Comparison of ENCODE assay signal across 11 cellular contexts in the genomic region with DNA sequence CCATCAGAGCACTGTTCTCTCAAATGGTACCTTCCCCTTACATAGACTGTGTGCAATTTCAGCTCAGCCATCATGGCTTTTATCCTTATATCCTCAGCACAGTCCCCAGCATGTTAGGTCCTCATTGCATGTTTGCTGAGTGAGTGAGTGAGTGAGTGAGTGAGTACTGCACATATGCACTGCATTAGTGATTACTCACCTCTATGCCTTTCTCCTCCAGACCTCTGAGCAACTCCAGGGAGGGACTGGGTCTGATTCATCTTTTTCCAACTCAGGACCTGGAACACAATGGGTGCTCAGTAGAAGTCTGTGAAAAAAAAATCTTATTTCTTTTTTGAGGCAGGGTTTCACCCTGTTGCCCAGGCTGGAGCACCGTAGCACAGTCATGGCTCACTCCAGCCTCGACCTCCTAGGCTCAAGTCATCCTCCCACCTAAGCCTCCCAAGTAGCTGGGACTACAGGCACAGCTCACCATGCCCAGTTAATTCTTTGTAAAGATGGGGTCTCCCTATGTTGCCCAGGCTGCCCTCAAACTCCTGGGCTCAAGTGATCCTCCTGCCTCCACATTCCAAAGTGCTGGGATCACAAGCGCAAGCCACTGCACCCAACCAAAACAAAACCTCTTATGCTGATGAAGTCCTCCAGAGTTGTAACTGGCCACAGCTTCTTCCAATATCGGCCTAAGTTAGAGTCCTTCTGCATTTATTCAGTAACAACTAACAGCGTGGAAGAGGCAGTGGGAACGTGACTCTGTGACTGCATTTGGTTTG. TPM values are rescaled to one million over a fixed set of nuclear protein-coding genes. Genes with fewer than 3 reads are reported as not detected.
A peak's percentile ranks its signal among the peaks of the same experiment; 100 is the strongest.
DNase-seq lines count a peak whose midpoint lies in the region; ATAC-seq, FAIRE-seq and TF ChIP-seq lines count a peak whose summit lies in the region.
"Had no signal": no experiment of that assay in that cellular context is flagged by ENCODE, and none has a peak within 500 bp of the region (broad histone marks: within the 10 kb centered on the region; RNA-seq: fewer than 3 reads in every experiment).

No MANE protein-coding gene starts in this region.

- no peak overlapping the region for H2BK12ac ChIP-seq in H1 (ENCODE audit: low read depth, low read length)
- no peak overlapping the region for H2BK12ac ChIP-seq in trophoblast cell (ENCODE audit: low read length)

- no TSS peak for BruUV-seq in PC-3 (replicated peaks; lab: Mats Ljungman, UMichigan)

- H3K56ac ChIP-seq in H1 (replicated peaks; ENCODE audit: insufficient read length, low read depth, low read length): no peak overlapping the region

- peak overlapping the region; percentile 78 for H2AK5ac ChIP-seq in H1 (ENCODE audit: low read depth, low read length)
- H2AK5ac ChIP-seq in trophoblast cell (ENCODE audit: low read length): no peak overlapping the region

- H3K4me3 ChIP-seq in PC-3 (ENCODE audit: low read length) (no peak overlapping the region), H1 (ENCODE audit: extremely low read depth in 1 of 4, insufficient read depth in 2 of 4, low read depth in 3 of 4, low read length in 4 of 4) (no peak overlapping the region), trophoblast cell (ENCODE audit: low read depth, low read length) (no peak overlapping the region)
- H3K4me3 ChIP-seq in effector memory CD4-positive, alpha-beta T cell (ENCODE audit: insufficient read depth, low read depth, low read length, poor library complexity, severe bottlenecking): no peak overlapping the region
- H3K4me3 ChIP-seq: vagina had no signal

- H2AFZ ChIP-seq in PC-3 (ENCODE audit: low read length) (peak overlapping the region; percentile 41; the same call in 1 of the 2 replicates), H1 (ENCODE audit: low read length) (no peak overlapping the region), trophoblast cell (ENCODE audit: insufficient read depth, low read length, poor library complexity) (no peak overlapping the region)

- H3K4me2 ChIP-seq in PC-3 (ENCODE audit: low read length) (peak overlapping the region; percentile 42), H1 (ENCODE audit: insufficient read depth in 1 of 2, low read depth in 2 of 2, low read length in 2 of 2) (no peak overlapping the region), trophoblast cell (ENCODE audit: low read length) (no peak overlapping the region)

- no peak for TF ChIP-seq RAD21 in H1 (IDR thresholded peaks at IDR 0.05 in 1 of 2, conservative IDR thresholded peaks at IDR 0.05 in 1 of 2; ENCODE audit: low read depth in 2 of 2, low read length in 2 of 2)

- no peak overlapping the region for H3K14ac ChIP-seq in H1 (ENCODE audit: insufficient read length)
- no peak overlapping the region for H3K14ac ChIP-seq in trophoblast cell (ENCODE audit: low read length)

- no peaks in the 10 kb centered on the region for H3K36me3 ChIP-seq in PC-3 (ENCODE audit: low read depth, low read length)
- no peaks in the 10 kb centered on the region for H3K36me3 ChIP-seq in H1 (ENCODE audit: control insufficient read depth in 2 of 4, insufficient read depth in 4 of 4, low read length in 3 of 4)
- no peaks in the 10 kb centered on the region for H3K36me3 ChIP-seq in trophoblast cell (ENCODE audit: control insufficient read depth in 1 of 2, insufficient read depth in 2 of 2, low read length in 2 of 2)
- H3K36me3 ChIP-seq in effector memory CD4-positive, alpha-beta T cell (ENCODE audit: control insufficient read depth, insufficient read depth, low read length): no peaks in the 10 kb centered on the region
- H3K36me3 ChIP-seq: vagina had no signal

- H3K18ac ChIP-seq in H1 (ENCODE audit: extremely low read depth, low read length): no peak overlapping the region
- no peak overlapping the region for H3K18ac ChIP-seq in trophoblast cell (ENCODE audit: low read length)

- no peaks in the 10 kb centered on the region for H3K9me2 ChIP-seq in PC-3 (replicated peaks; ENCODE audit: low read length)

- no peak overlapping the region for H2BK20ac ChIP-seq in H1 (ENCODE audit: low read length)

- TF ChIP-seq EP300 in H1 (IDR thresholded peaks at IDR 0.05; ENCODE audit: borderline replicate concordance in 1 of 2, low read depth in 2 of 2, low read length in 2 of 2): no peak

- no peak for TF ChIP-seq CTCF in PC-3 (conservative IDR thresholded peaks at IDR 0.05; ENCODE audit: low read depth, low read length)
- no peak for TF ChIP-seq CTCF in H1 (IDR thresholded peaks at IDR 0.05; ENCODE audit: control extremely low read depth in 1 of 3, insufficient read depth in 1 of 3, low read depth in 1 of 3, low read length in 3 of 3)

- H3K23ac ChIP-seq in H1 (ENCODE audit: insufficient read length) (no peak overlapping the region), trophoblast cell (ENCODE audit: low read length) (no peak overlapping the region)

- peak; percentile 99 for ATAC-seq in PC-3
- ATAC-seq in GM21526 (IDR thresholded peaks at IDR 0.05; ENCODE audit: low FRiP score, unreplicated experiment): no peak

- POLR2A ChIA-PET in PC-3 (lab: Charles Lee; ENCODE audit: unreplicated experiment): no interaction called here
- POLR2A ChIA-PET in H1 (lab: Charles Lee; ENCODE audit: partially characterized antibody): interaction anchor here (0.5 to 2.2 kb wide), 4 partner anchors 11 to 69 kb away, joined by 3 to 23 read pairs (median 4); partner anchors contain the start of gene RNU5D-1

- H4K8ac ChIP-seq in H1 (ENCODE audit: extremely low read depth, insufficient read depth, low read length) (no peak overlapping the region), trophoblast cell (ENCODE audit: low read depth, low read length) (no peak overlapping the region)

- H4K91ac ChIP-seq in H1 (replicated peaks; ENCODE audit: insufficient read length, low read length) (no peak overlapping the region), trophoblast cell (ENCODE audit: low read depth, low read length) (no peak overlapping the region)

- H3K23me2 ChIP-seq in H1 (ENCODE audit: low read depth, low read length): no peaks in the 10 kb centered on the region; the same call in 1 of the 2 replicates

- peaks cover 4% of the 10 kb centered on the region for H3F3A ChIP-seq in PC-3 (ENCODE audit: low read length, unreplicated experiment)

- H3K79me1 ChIP-seq in H1 (ENCODE audit: low read depth, low read length): no peaks in the 10 kb centered on the region
- H3K79me1 ChIP-seq in trophoblast cell (ENCODE audit: low read length): no peaks in the 10 kb centered on the region

- intact Hi-C loops in PC-3 (cut with micrococcal nuclease): loop anchor here (5.0 kb wide), 1 partner anchor 35 kb away; the partner anchor contains the start of genes ARMH1 and TMEM53

- FAIRE-seq in H1 (lab: Jason Lieb, UNC): no peak

- WGBS in H1 (ENCODE audit: extremely low coverage in 1 of 2, insufficient coverage in 1 of 2, insufficient read length in 1 of 2, insufficient replicate concordance in 2 of 2, low coverage in 1 of 2, low lambda C conversion rate in 2 of 2, missing lambda C conversion rate in 1 of 2), 2 experiments: 94% methylated on average over 6 of the region's 6 CpGs; no CpG with 5 or more reads in 1 of the 2 experiments
- WGBS in trophoblast cell (ENCODE audit: extremely low coverage, insufficient coverage, insufficient read length): no CpG with 5 or more reads among the region's 6 CpGs

- H2BK120ac ChIP-seq in H1 (replicated peaks; ENCODE audit: low read depth, low read length) (no peak overlapping the region), trophoblast cell (ENCODE audit: insufficient read depth, low read length, poor library complexity) (no peak overlapping the region)

- H4K20me1 ChIP-seq in PC-3 (ENCODE audit: low read length) (no peaks in the 10 kb centered on the region), H1 (replicated peaks in 1 of 2; ENCODE audit: control insufficient read depth in 1 of 2, insufficient read depth in 2 of 2, low read length in 2 of 2) (no peaks in the 10 kb centered on the region)

- no peak overlapping the region for H4K12ac ChIP-seq in trophoblast cell (ENCODE audit: low read depth, low read length)

- H3K4ac ChIP-seq in H1 (replicated peaks; ENCODE audit: insufficient read length, low read depth, low read length) (no peak overlapping the region), trophoblast cell (ENCODE audit: low read depth, low read length) (no peak overlapping the region)

- H2BK5ac ChIP-seq in H1 (ENCODE audit: low read depth, low read length): no peak overlapping the region
- H2BK5ac ChIP-seq in trophoblast cell (ENCODE audit: low read depth, low read length, poor library complexity): no peak overlapping the region

- no peaks in the 10 kb centered on the region for H3K79me2 ChIP-seq in PC-3 (ENCODE audit: low read length)
- H3K79me2 ChIP-seq in H1 (ENCODE audit: control insufficient read depth in 1 of 2, insufficient read depth in 2 of 2, low read length in 2 of 2): no peaks in the 10 kb centered on the region
- H3K79me2 ChIP-seq in trophoblast cell (ENCODE audit: control insufficient read depth, insufficient read depth, low read length, poor library complexity): no peaks in the 10 kb centered on the region

- H3K27me3 ChIP-seq in PC-3 (ENCODE audit: low read length): no peaks in the 10 kb centered on the region
- peaks cover 0 to 4% (median 0%) of the 10 kb centered on the region in 4 experiments; a peak in 1 of 7 replicates for H3K27me3 ChIP-seq in H1 (replicated peaks in 1 of 4; ENCODE audit: control insufficient read depth in 3 of 4, extremely low read depth in 1 of 4, insufficient read depth in 3 of 4, low read length in 3 of 4)
- H3K27me3 ChIP-seq in trophoblast cell (ENCODE audit: insufficient read depth, low read length): no peaks in the 10 kb centered on the region
- no peaks in the 10 kb centered on the region for H3K27me3 ChIP-seq in effector memory CD4-positive, alpha-beta T cell (replicated peaks; ENCODE audit: control insufficient read depth, insufficient read depth, low read length, poor library complexity, severe bottlenecking)
- H3K27me3 ChIP-seq: vagina had no signal

- peak overlapping the region; percentile 41 for H3K9ac ChIP-seq in PC-3 (ENCODE audit: low read length)
- H3K9ac ChIP-seq in H1 (replicated peaks in 1 of 4; ENCODE audit: extremely low read depth in 1 of 4, low read depth in 3 of 4, low read length in 3 of 4): no peak overlapping the region
- H3K9ac ChIP-seq in trophoblast cell (ENCODE audit: low read length): no peak overlapping the region

- no peak for TF ChIP-seq POLR2A in H1 (IDR thresholded peaks at IDR 0.05; ENCODE audit: control extremely low read depth in 1 of 2, low read depth in 2 of 2, low read length in 2 of 2)

- H3K9me3 ChIP-seq in PC-3 (ENCODE audit: low read length) (no peaks in the 10 kb centered on the region), H1 (ENCODE audit: insufficient read depth in 2 of 2, low read depth in 1 of 2, low read length in 1 of 2) (no peaks in the 10 kb centered on the region; a peak in 1 of 4 replicates), trophoblast cell (ENCODE audit: insufficient read depth, low read depth, low read length) (no peaks in the 10 kb centered on the region)
- H3K9me3 ChIP-seq in effector memory CD4-positive, alpha-beta T cell (ENCODE audit: control insufficient read depth, low read length): no peaks in the 10 kb centered on the region
- H3K9me3 ChIP-seq: vagina had no signal

- peak overlapping the region; percentile 88 for H3K27ac ChIP-seq in PC-3 (ENCODE audit: low read length)
- H3K27ac ChIP-seq in H1 (ENCODE audit: low read depth, low read length): no peak overlapping the region
- H3K27ac ChIP-seq in trophoblast cell (ENCODE audit: low read depth, low read length): no peak overlapping the region
- H3K27ac ChIP-seq in caudate nucleus (ENCODE audit: low read depth, low read length): no peak overlapping the region
- no peak overlapping the region for H3K27ac ChIP-seq in effector memory CD4-positive, alpha-beta T cell (ENCODE audit: insufficient read depth, low read length, poor library complexity, severe bottlenecking)
- H3K27ac ChIP-seq: vagina had no signal

- no peak overlapping the region for H2BK15ac ChIP-seq in H1 (ENCODE audit: low read length)

- H3K4me1 ChIP-seq in PC-3 (ENCODE audit: insufficient read depth, low read length) (peaks cover 34% of the 10 kb centered on the region), H1 (replicated peaks in 1 of 4; ENCODE audit: control insufficient read depth in 3 of 4, insufficient read depth in 4 of 4, low read length in 3 of 4) (peaks cover 0 to 5% (median 1%) of the 10 kb centered on the region in 4 experiments; a peak in 3 of 7 replicates), trophoblast cell (ENCODE audit: control insufficient read depth in 1 of 2, insufficient read depth in 2 of 2, low read length in 2 of 2) (peaks cover 2 to 4% of the 10 kb centered on the region in 2 experiments)
- H3K4me1 ChIP-seq in effector memory CD4-positive, alpha-beta T cell (ENCODE audit: control insufficient read depth, insufficient read depth, low read length, poor library complexity, severe bottlenecking): peaks cover 4% of the 10 kb centered on the region

- no peak overlapping the region for H4K5ac ChIP-seq in H1 (ENCODE audit: insufficient read length, low read depth, low read length)

- DNase-seq in ELR (ENCODE audit: low read depth): peak; percentile 97
- DNase-seq in PC-3: peak; percentile 96
- DNase-seq in H1 (ENCODE audit: low read depth in 1 of 2, low spot score in 2 of 2): no peak
- peak; percentile 63 to 74 for DNase-seq in trophoblast cell
- no peak for DNase-seq in caudate nucleus (lab: John Stamatoyannopoulos, UW)
- DNase-seq in SHP77 treated with DMSO at 0.1 percent for 48 hours (lab: John Stamatoyannopoulos, UW): no peak
- DNase-seq in effector memory CD4-positive, alpha-beta T cell: no peak

- CTCF ChIA-PET in PC-3 (lab: Charles Lee) (no interaction called here), H1 (lab: Charles Lee; ENCODE audit: partially characterized antibody) (interaction anchor here (0.8 to 2.8 kb wide), 14 partner anchors 8 to 65 kb away, joined by 3 to 15 read pairs (median 5); no protein-coding TSS in a partner anchor)

RNA-seq across cellular contexts. Expression of gene RNU5D-1, which starts 23.7 kb away (rescaled TPM):
- total RNA-seq in PC-3 (2014; rRNA removed): not detected in 2 replicates
- total RNA-seq in H1 (2021; fragmentation: NEBNext Ultra II Directional; extraction: Animal tissue kit (Norgen Biotek cat#: 25700)): 17.4 TPM in 1 of 2 replicates, not detected in the other
- under 0.01 TPM in 1 of 2 replicates, not detected in the other for polyA plus RNA-seq in H1 (2011; rRNA removed)
- polyA plus RNA-seq in H1 (2011; cell fraction: cytosol; rRNA removed): not detected
- not detected for polyA plus RNA-seq in H1 (2011; cell fraction: nucleus; rRNA removed)
- not detected in 4 replicates for polyA plus RNA-seq in H1 (2012, experiment 1 of 2)
- polyA plus RNA-seq in H1 (2012, experiment 2 of 2): not detected
- not detected for polyA plus RNA-seq in H1 (2013, experiment 1 of 2)
- polyA plus RNA-seq in H1 (2013, experiment 2 of 2): not detected
- polyA minus RNA-seq in H1 (2011; rRNA and poly(A)+ RNA removed): under 0.01 TPM in 2 replicates
- polyA minus RNA-seq in H1 (2011; cell fraction: cytosol; rRNA and poly(A)+ RNA removed): 360 TPM
- under 0.01 TPM for polyA minus RNA-seq in H1 (2011; cell fraction: nucleus; rRNA and poly(A)+ RNA removed)
- not detected in 2 replicates for polyA plus RNA-seq in trophoblast cell (2013)
- total RNA-seq: osteocyte, vagina had no signal
- polyA plus RNA-seq: immature natural killer cell had no signal

RNA-seq across cellular contexts. Expression of gene KIF2C, which starts 32.3 kb away (rescaled TPM):
- total RNA-seq in PC-3 (2014; rRNA removed): 98.7 and 121 TPM in 2 replicates
- 66.4 and 68.1 TPM in 2 replicates for total RNA-seq in H1 (2021; fragmentation: NEBNext Ultra II Directional; extraction: Animal tissue kit (Norgen Biotek cat#: 25700))
- 36.7 and 41.8 TPM in 2 replicates for polyA plus RNA-seq in H1 (2011; rRNA removed)
- polyA plus RNA-seq in H1 (2011; cell fraction: cytosol; rRNA removed): 57.4 TPM
- polyA plus RNA-seq in H1 (2011; cell fraction: nucleus; rRNA removed): 56.1 TPM
- 52.0 to 56.6 TPM (median 53.3 TPM) in 4 replicates for polyA plus RNA-seq in H1 (2012, experiment 1 of 2)
- 17.3 TPM for polyA plus RNA-seq in H1 (2012, experiment 2 of 2)
- polyA plus RNA-seq in H1 (2013, experiment 1 of 2): 52.4 TPM
- 49.1 TPM for polyA plus RNA-seq in H1 (2013, experiment 2 of 2)
- 72.0 and 73.1 TPM in 2 replicates for polyA minus RNA-seq in H1 (2011; rRNA and poly(A)+ RNA removed)
- 35.7 TPM for polyA minus RNA-seq in H1 (2011; cell fraction: cytosol; rRNA and poly(A)+ RNA removed)
- polyA minus RNA-seq in H1 (2011; cell fraction: nucleus; rRNA and poly(A)+ RNA removed): 28.7 TPM
- polyA plus RNA-seq in trophoblast cell (2013): 47.3 and 48.8 TPM in 2 replicates

RNA-seq across cellular contexts. Expression of gene ARMH1, which starts 32.8 kb away (rescaled TPM):
- 0.15 TPM in 1 of 2 replicates, not detected in the other for total RNA-seq in PC-3 (2014; rRNA removed)
- total RNA-seq in H1 (2021; fragmentation: NEBNext Ultra II Directional; extraction: Animal tissue kit (Norgen Biotek cat#: 25700)): 0.63 and 0.82 TPM in 2 replicates
- 0.85 and 3.3 TPM in 2 replicates for polyA plus RNA-seq in H1 (2011; rRNA removed)
- polyA plus RNA-seq in H1 (2011; cell fraction: cytosol; rRNA removed): 1.7 TPM
- 10.3 TPM for polyA plus RNA-seq in H1 (2011; cell fraction: nucleus; rRNA removed)
- polyA plus RNA-seq in H1 (2012, experiment 1 of 2): 1.6 to 1.7 TPM (median 1.7 TPM) in 4 replicates
- 0.87 TPM for polyA plus RNA-seq in H1 (2012, experiment 2 of 2)
- polyA plus RNA-seq in H1 (2013, experiment 1 of 2): 0.65 TPM
- polyA plus RNA-seq in H1 (2013, experiment 2 of 2): 0.81 TPM
- 0.41 and 1.2 TPM in 2 replicates for polyA minus RNA-seq in H1 (2011; rRNA and poly(A)+ RNA removed)
- polyA minus RNA-seq in H1 (2011; cell fraction: cytosol; rRNA and poly(A)+ RNA removed): 2.7 TPM
- polyA minus RNA-seq in H1 (2011; cell fraction: nucleus; rRNA and poly(A)+ RNA removed): 1.7 TPM
- polyA plus RNA-seq in trophoblast cell (2013): 1.3 and 1.5 TPM in 2 replicates
- total RNA-seq: vagina had no signal

RNA-seq across cellular contexts. Expression of gene TMEM53, which starts 33.0 kb away (rescaled TPM):
- total RNA-seq in PC-3 (2014; rRNA removed): 9.3 and 12.0 TPM in 2 replicates
- total RNA-seq in H1 (2021; fragmentation: NEBNext Ultra II Directional; extraction: Animal tissue kit (Norgen Biotek cat#: 25700)): 6.7 and 9.5 TPM in 2 replicates
- 27.9 and 38.9 TPM in 2 replicates for polyA plus RNA-seq in H1 (2011; rRNA removed)
- polyA plus RNA-seq in H1 (2011; cell fraction: cytosol; rRNA removed): 16.2 TPM
- polyA plus RNA-seq in H1 (2011; cell fraction: nucleus; rRNA removed): 13.8 TPM
- 7.9 to 14.5 TPM (median 11.6 TPM) in 4 replicates for polyA plus RNA-seq in H1 (2012, experiment 1 of 2)
- 10.1 TPM for polyA plus RNA-seq in H1 (2012, experiment 2 of 2)
- polyA plus RNA-seq in H1 (2013, experiment 1 of 2): 9.7 TPM
- polyA plus RNA-seq in H1 (2013, experiment 2 of 2): 10.5 TPM
- polyA minus RNA-seq in H1 (2011; rRNA and poly(A)+ RNA removed): 10.7 and 11.6 TPM in 2 replicates
- polyA minus RNA-seq in H1 (2011; cell fraction: cytosol; rRNA and poly(A)+ RNA removed): 8.9 TPM
- polyA minus RNA-seq in H1 (2011; cell fraction: nucleus; rRNA and poly(A)+ RNA removed): 5.7 TPM
- polyA plus RNA-seq in trophoblast cell (2013): 9.2 and 9.3 TPM in 2 replicates

Comparison
In these comparisons a context has a peak if more than half of its experiments do, and no peak if none do; other contexts are left out.
1. DNase-seq: peak in ELR (single experiment), PC-3 (single experiment) and trophoblast cell (2 of 2); none in H1 (0 of 2), caudate nucleus (0 of 61), SHP77 treated with DMSO at 0.1 percent for 48 hours (single experiment) and effector memory CD4-positive, alpha-beta T cell (0 of 3).